In genomic region chr12:28161697-28162096, GRCh38 we compare ENCODE assay signal across 25 cellular contexts.
"Had no signal": no experiment of that assay in that cellular context is flagged by ENCODE, and none has a peak within 500 bp of the region (broad histone marks: within the 10 kb centered on the region; RNA-seq: fewer than 3 reads in every experiment).

No MANE protein-coding gene starts in this region.

- FAIRE-seq: endometrium, islet of Langerhans had no signal

- H3K27ac ChIP-seq: colonic mucosa, epithelial cell of prostate, esophagus squamous epithelium, gastrocnemius medialis, heart right ventricle, left lung, lower lobe of right lung had no signal

- H3K4me1 ChIP-seq: colonic mucosa, esophagus squamous epithelium, gastrocnemius medialis, left lung, lower lobe of right lung had no signal

- H3K9me3 ChIP-seq: colonic mucosa, esophagus squamous epithelium, gastrocnemius medialis, heart right ventricle, left lung, lower lobe of right lung had no signal

- H3K27me3 ChIP-seq: colonic mucosa, esophagus squamous epithelium, gastrocnemius medialis, heart right ventricle, left lung had no signal

- H3K36me3 ChIP-seq: colonic mucosa, esophagus squamous epithelium, gastrocnemius medialis, heart right ventricle, left lung, lower lobe of right lung had no signal

- ATAC-seq: effector memory CD8-positive, alpha-beta T cell; esophagus mucosa; gastrocnemius medialis; heart right ventricle; left cardiac atrium; left lung; left ventricle myocardium superior; lower lobe of right lung; naive thymus-derived CD4-positive, alpha-beta T cell had no signal

- DNase-seq: colonic mucosa; cortex of kidney; effector CD8-positive, alpha-beta T cell; effector memory CD8-positive, alpha-beta T cell; endodermal cell; erythroblast; esophagus squamous epithelium; foreskin fibroblast; foreskin melanocyte; gastrocnemius medialis; glutamatergic neuron; head of caudate nucleus; heart right ventricle; hippocampal formation; left cardiac atrium; left lung; left ventricle myocardium superior; mesendoderm; midbrain; naive thymus-derived CD4-positive, alpha-beta T cell had no signal

- H3K4me3 ChIP-seq: colonic mucosa, esophagus squamous epithelium, gastrocnemius medialis, heart right ventricle, left lung, lower lobe of right lung had no signal
